13 cellular contexts compared by ENCODE assay signal in genomic region chr1:114263343-114263742, GRCh38.
DNase-seq lines count a peak whose midpoint lies in the region; ATAC-seq lines count a peak whose summit lies in the region.
"Had no signal": no experiment of that assay in that cellular context is flagged by ENCODE, and none has a peak within 500 bp of the region (broad histone marks: within the 10 kb centered on the region; RNA-seq: fewer than 3 reads in every experiment).

No MANE protein-coding gene starts in this region.

- DNase-seq in amniotic stem cell (lab: John Stamatoyannopoulos, UW) (no peak), COLO829 (ENCODE audit: low spot score) (no peak), caudate nucleus (lab: John Stamatoyannopoulos, UW) (no peak), NCI-H2171 (lab: John Stamatoyannopoulos, UW) (no peak)
- DNase-seq: left ventricle myocardium superior; NCI-H446; stimulated activated CD4-positive, alpha-beta T cell treated with anti-CD3 and anti-CD28 coated beads, Interleukin-12 subunit alpha, Interleukin-12 subunit beta, amount 100 ng/mL, for 4 hours; T-helper 9 cell; upper lobe of right lung had no signal

- H3K27ac ChIP-seq in caudate nucleus (ENCODE audit: low read depth, low read length): no peak overlapping the region
- H3K27ac ChIP-seq: upper lobe of right lung had no signal

- ATAC-seq in GM18508 (IDR thresholded peaks at IDR 0.05; ENCODE audit: insufficient read depth, unreplicated experiment) (peak; percentile 95), GM19397 (IDR thresholded peaks at IDR 0.05; ENCODE audit: unreplicated experiment) (peak; percentile 95), HG02763 (IDR thresholded peaks at IDR 0.05; ENCODE audit: unreplicated experiment) (peak; percentile 93), HG03442 (IDR thresholded peaks at IDR 0.05; ENCODE audit: unreplicated experiment) (peak; percentile 61)
- ATAC-seq: left ventricle myocardium superior, upper lobe of right lung had no signal
